ENCODE assay signal across 8 cellular contexts in genomic region chr7:105429746-105430612, GRCh38. TPM values are rescaled to one million over a fixed set of nuclear protein-coding genes. Genes with fewer than 3 reads are reported as not detected.
DNase-seq lines count a peak whose midpoint lies in the region; ATAC-seq and TF ChIP-seq lines count a peak whose summit lies in the region.

No MANE protein-coding gene starts in this region.

- intact Hi-C loops in MCF 10A (cut with micrococcal nuclease), result loop anchor here (1.0 to 5.0 kb wide), 4 partner anchors 31 to 507 kb away; no protein-coding TSS in a partner anchor
- intact Hi-C loops in left colon (cut with DNase I, micrococcal nuclease), result loop anchor here in 1 of 2 donors (10.0 kb wide), 1 partner anchor 275 kb away; no protein-coding TSS in a partner anchor

- peak; percentile 86 for ATAC-seq in left colon
- ATAC-seq in stimulated activated memory B cell treated with anti-CD40 and anti-IgM and Interleukin-4, amounts not matched to agents 10 μg/mL and 1 μg/mL and 100 μg/mL, for 72 hours, result peak; percentile 43

- peak; percentile 57 for TF ChIP-seq CTCF in MCF 10A (IDR thresholded peaks at IDR 0.05; ENCODE audit: unreplicated experiment)

- POLR2A ChIA-PET in MCF 10A (lab: Yijun Ruan, JAX), result interaction anchor here (0.6 to 0.8 kb wide), 3 partner anchors 9 to 503 kb away, joined by 3 to 4 read pairs (median 3); no protein-coding TSS in a partner anchor

- no peaks in the 10 kb centered on the region for H3K4me1 Mint-ChIP-seq in MCF 10A (ENCODE audit: insufficient read depth, unreplicated experiment)
- no peaks in the 10 kb centered on the region for H3K4me1 Mint-ChIP-seq in stimulated activated memory B cell treated with anti-CD40 and anti-IgM and Interleukin-4, amounts not matched to agents 10 μg/mL and 1 μg/mL and 100 μg/mL, for 72 hours

- H3K9me3 Mint-ChIP-seq in MCF 10A (ENCODE audit: unreplicated experiment), result no peaks in the 10 kb centered on the region
- H3K9me3 Mint-ChIP-seq in stimulated activated memory B cell treated with anti-CD40 and anti-IgM and Interleukin-4, amounts not matched to agents 10 μg/mL and 1 μg/mL and 100 μg/mL, for 72 hours, result no peaks in the 10 kb centered on the region

- no TSS peak for BruUV-seq in MCF 10A (replicated peaks; lab: Mats Ljungman, UMichigan)

- H3K27me3 Mint-ChIP-seq in MCF 10A (ENCODE audit: insufficient read depth, unreplicated experiment), result no peaks in the 10 kb centered on the region
- no peaks in the 10 kb centered on the region for H3K27me3 Mint-ChIP-seq in stimulated activated memory B cell treated with anti-CD40 and anti-IgM and Interleukin-4, amounts not matched to agents 10 μg/mL and 1 μg/mL and 100 μg/mL, for 72 hours

- peaks cover 6% of the 10 kb centered on the region for H3K36me3 Mint-ChIP-seq in MCF 10A (ENCODE audit: insufficient read depth, unreplicated experiment)
- no peaks in the 10 kb centered on the region for H3K36me3 Mint-ChIP-seq in stimulated activated memory B cell treated with anti-CD40 and anti-IgM and Interleukin-4, amounts not matched to agents 10 μg/mL and 1 μg/mL and 100 μg/mL, for 72 hours

- H3K27ac Mint-ChIP-seq in MCF 10A (ENCODE audit: low read depth, unreplicated experiment), result no peak overlapping the region
- peak overlapping the region; percentile 22 for H3K27ac Mint-ChIP-seq in stimulated activated memory B cell treated with anti-CD40 and anti-IgM and Interleukin-4, amounts not matched to agents 10 μg/mL and 1 μg/mL and 100 μg/mL, for 72 hours

- no peak overlapping the region for H3K4me3 Mint-ChIP-seq in MCF 10A (ENCODE audit: unreplicated experiment)
- H3K4me3 Mint-ChIP-seq in stimulated activated memory B cell treated with anti-CD40 and anti-IgM and Interleukin-4, amounts not matched to agents 10 μg/mL and 1 μg/mL and 100 μg/mL, for 72 hours, result no peak overlapping the region

- DNase-seq in SHP77 (lab: John Stamatoyannopoulos, UW), result peak; percentile 12 to 40
- no peak for DNase-seq in SHP77 treated with DMSO at 0.1 percent for 48 hours (lab: John Stamatoyannopoulos, UW)
- peak; percentile 42 to 47 for DNase-seq in Kasumi-1 (lab: John Stamatoyannopoulos, UW)
- DNase-seq in SW 1271 (lab: John Stamatoyannopoulos, UW), result peak; percentile 11 to 60
- DNase-seq in MCF 10A (ENCODE audit: unreplicated experiment), result peak; percentile 68
- peak; percentile 32 to 76 for DNase-seq in left colon
- DNase-seq in GM19240 (ENCODE audit: insufficient read length, low spot score), result no peak

- CTCF ChIA-PET in MCF 10A (lab: Yijun Ruan, JAX), result interaction anchor here (0.6 to 2.1 kb wide), 29 partner anchors 9 to 807 kb away, joined by 3 to 10 read pairs (median 3); partner anchors contain the start of gene RINT1

RNA-seq across cellular contexts. Expression of gene SRPK2, which starts 41.3 kb away (rescaled TPM):
- total RNA-seq in MCF 10A (2022) (54.4 and 60.8 TPM in 2 replicates), left colon (10 to 100 TPM; 32.8 to 35.0 TPM)

Comparison
In these comparisons a context has a peak if more than half of its experiments do, and no peak if none do; other contexts are left out.
1. DNase-seq: peak in SHP77 (2 of 2), Kasumi-1 (2 of 2), SW 1271 (2 of 2), MCF 10A (single experiment) and left colon (2 of 2); none in SHP77 treated with DMSO at 0.1 percent for 48 hours (single experiment) and GM19240 (single experiment).